39 cellular contexts compared by ENCODE assay signal in genomic region chr20:16097788-16098187, GRCh38.
"Had no signal": no experiment of that assay in that cellular context is flagged by ENCODE, and none has a peak within 500 bp of the region (broad histone marks: within the 10 kb centered on the region; RNA-seq: fewer than 3 reads in every experiment).

No MANE protein-coding gene starts in this region.

- H3K36me3 Mint-ChIP-seq: activated naive CD4-positive, alpha-beta T cell treated with anti-CD3 and anti-CD28 coated beads, Interleukin-2, amount 10 ng/mL, durations not matched to agents 7 days and 5 days; activated naive CD4-positive, alpha-beta T cell treated with anti-CD3 and anti-CD28 coated beads, Interleukin-2, amount 50 U/mL, for 24 hours; activated naive CD4-positive, alpha-beta T cell treated with anti-CD3 and anti-CD28 coated beads, Interleukin-2, amount 50 U/mL, for 72 hours; activated naive CD8-positive, alpha-beta T cell; activated naive CD8-positive, alpha-beta T cell treated with anti-CD3 and anti-CD28 coated beads for 36 hours; activated naive CD8-positive, alpha-beta T cell treated with anti-CD3 and anti-CD28 coated beads, Interleukin-2, amount 10 ng/mL, durations not matched to agents 7 days and 5 days; brain had no signal

- H3K9me3 Mint-ChIP-seq: activated naive CD4-positive, alpha-beta T cell treated with anti-CD3 and anti-CD28 coated beads, Interleukin-2, amount 50 U/mL, for 24 hours; activated naive CD8-positive, alpha-beta T cell treated with anti-CD3 and anti-CD28 coated beads for 36 hours; activated T-cell treated with anti-CD3 and anti-CD28 coated beads, Interleukin-2, amount 50 U/mL, for 4 hours; activated T-helper 1 cell treated with anti-CD3 and anti-CD28 coated beads, Interleukin-12 subunit alpha, Interleukin-12 subunit beta, Interleukin-2, Interleukin-4 antibody, amounts not matched to agents 30 ng/mL and 10 ng/mL and 1 ng/mL, durations not matched to agents 14 hours and 24 hours and 36 hours had no signal

- H3K4me3 Mint-ChIP-seq: activated naive CD4-positive, alpha-beta T cell treated with anti-CD3 and anti-CD28 coated beads for 36 hours; activated naive CD4-positive, alpha-beta T cell treated with anti-CD3 and anti-CD28 coated beads, Interleukin-2, amount 10 ng/mL, durations not matched to agents 7 days and 5 days; activated naive CD4-positive, alpha-beta T cell treated with anti-CD3 and anti-CD28 coated beads, Interleukin-2, amount 50 U/mL, for 24 hours; activated naive CD8-positive, alpha-beta T cell; activated naive CD8-positive, alpha-beta T cell treated with anti-CD3 and anti-CD28 coated beads for 36 hours; activated naive CD8-positive, alpha-beta T cell treated with anti-CD3 and anti-CD28 coated beads, Interleukin-2, amount 10 ng/mL, durations not matched to agents 7 days and 5 days; activated naive CD8-positive, alpha-beta T cell treated with anti-CD3 and anti-CD28 coated beads, Interleukin-2, amount 50 U/mL, for 24 hours; activated T-cell treated with anti-CD3 and anti-CD28 coated beads, Interleukin-2, amount 50 U/mL, for 24 hours; activated T-cell treated with anti-CD3 and anti-CD28 coated beads, Interleukin-2, amount 50 U/mL, for 4 hours; activated T-cell treated with anti-CD3 and anti-CD28 coated beads, Interleukin-2, amount 50 U/mL, for 72 hours; activated T-helper 1 cell treated with anti-CD3 and anti-CD28 coated beads, Interleukin-12 subunit alpha, Interleukin-12 subunit beta, Interleukin-2, Interleukin-4 antibody, amounts not matched to agents 30 ng/mL and 10 ng/mL and 1 ng/mL, durations not matched to agents 14 hours and 24 hours and 36 hours; activated T-helper 17 cell treated with anti-CD3 and anti-CD28 coated beads, Interleukin-2, amount 50 U/mL, for 72 hours; brain; central memory CD8-positive, alpha-beta T cell had no signal

- FAIRE-seq: astrocyte had no signal

- H3K4me3 ChIP-seq: adrenal gland, ascending aorta, body of pancreas, breast epithelium, cardiac muscle cell had no signal

- H3K4me1 Mint-ChIP-seq: activated naive CD4-positive, alpha-beta T cell treated with anti-CD3 and anti-CD28 coated beads, Interleukin-2, amount 10 ng/mL, durations not matched to agents 7 days and 5 days; activated naive CD4-positive, alpha-beta T cell treated with anti-CD3 and anti-CD28 coated beads, Interleukin-2, amount 50 U/mL, for 24 hours; activated naive CD8-positive, alpha-beta T cell treated with anti-CD3 and anti-CD28 coated beads for 36 hours; activated naive CD8-positive, alpha-beta T cell treated with anti-CD3 and anti-CD28 coated beads, Interleukin-2, amount 10 ng/mL, durations not matched to agents 7 days and 5 days; activated T-helper 17 cell treated with anti-CD3 and anti-CD28 coated beads, Interleukin-2, amount 50 U/mL, for 72 hours; central memory CD8-positive, alpha-beta T cell had no signal

- H3K27me3 Mint-ChIP-seq: activated naive CD4-positive, alpha-beta T cell treated with anti-CD3 and anti-CD28 coated beads, Interleukin-2, amount 10 ng/mL, durations not matched to agents 7 days and 5 days; activated naive CD4-positive, alpha-beta T cell treated with anti-CD3 and anti-CD28 coated beads, Interleukin-2, amount 50 U/mL, for 24 hours; activated naive CD8-positive, alpha-beta T cell; activated naive CD8-positive, alpha-beta T cell treated with anti-CD3 and anti-CD28 coated beads for 36 hours; activated naive CD8-positive, alpha-beta T cell treated with anti-CD3 and anti-CD28 coated beads, Interleukin-2, amount 10 ng/mL, durations not matched to agents 7 days and 5 days; activated naive CD8-positive, alpha-beta T cell treated with anti-CD3 and anti-CD28 coated beads, Interleukin-2, amount 50 U/mL, for 24 hours; activated T-cell treated with anti-CD3 and anti-CD28 coated beads, Interleukin-2, amount 50 U/mL, for 24 hours; activated T-helper 17 cell treated with anti-CD3 and anti-CD28 coated beads, Interleukin-2, amount 50 U/mL, for 72 hours; brain; central memory CD8-positive, alpha-beta T cell had no signal

- ATAC-seq: activated naive CD4-positive, alpha-beta T cell treated with anti-CD3 and anti-CD28 coated beads, Interleukin-2, amount 50 U/mL, for 72 hours; activated naive CD8-positive, alpha-beta T cell treated with anti-CD3 and anti-CD28 coated beads, Interleukin-2, amount 50 U/mL, for 24 hours; activated T-cell treated with anti-CD3 and anti-CD28 coated beads, Interleukin-2, amount 50 U/mL, for 4 hours; activated T-cell treated with anti-CD3 and anti-CD28 coated beads, Interleukin-2, amount 50 U/mL, for 72 hours; activated T-helper 17 cell treated with anti-CD3 and anti-CD28 coated beads, Interleukin-2, amount 50 U/mL, for 72 hours; body of pancreas had no signal

- DNase-seq: activated effector memory CD4-positive, alpha-beta T cell treated with anti-CD3 and anti-CD28 coated beads, Interleukin-2, amount 50 U/mL, for 16 hours; activated effector memory CD4-positive, alpha-beta T cell treated with Interleukin-2 at 50 U/mL for 16 hours; activated gamma-delta T cell; activated gamma-delta T cell treated with Interleukin-2 at 50 U/mL for 16 hours; activated naive CD4-positive, alpha-beta T cell; activated naive CD4-positive, alpha-beta T cell treated with anti-CD3 and anti-CD28 coated beads for 36 hours; activated naive CD4-positive, alpha-beta T cell treated with anti-CD3 and anti-CD28 coated beads, Interleukin-2, amount 10 ng/mL, durations not matched to agents 7 days and 5 days; activated naive CD4-positive, alpha-beta T cell treated with anti-CD3 and anti-CD28 coated beads, Interleukin-2, amount 50 U/mL, for 16 hours; activated naive CD4-positive, alpha-beta T cell treated with Interleukin-2 at 50 U/mL for 16 hours; activated naive CD8-positive, alpha-beta T cell treated with anti-CD3 and anti-CD28 coated beads for 36 hours; activated naive CD8-positive, alpha-beta T cell treated with anti-CD3 and anti-CD28 coated beads, Interleukin-2, amount 10 ng/mL, durations not matched to agents 7 days and 5 days; activated naive CD8-positive, alpha-beta T cell treated with anti-CD3 and anti-CD28 coated beads, Interleukin-2, amount 50 U/mL, for 24 hours; activated T-cell treated with anti-CD3 and anti-CD28 coated beads, Interleukin-2, amount 50 U/mL, for 1 hour; activated T-cell treated with anti-CD3 and anti-CD28 coated beads, Interleukin-2, amount 50 U/mL, for 24 hours; activated T-cell treated with anti-CD3 and anti-CD28 coated beads, Interleukin-2, amount 50 U/mL, for 4 hours; activated T-cell treated with anti-CD3 and anti-CD28 coated beads, Interleukin-2, amount 50 U/mL, for 48 hours; activated T-cell treated with anti-CD3 and anti-CD28 coated beads, Interleukin-2, amount 50 U/mL, for 72 hours; adrenal gland; amniotic stem cell; amygdala; anterior cingulate cortex; aorta; body of pancreas; brain microvascular endothelial cell; caudate nucleus; central memory CD4-positive, alpha-beta T cell; cerebellar nuclear complex had no signal

- H3K36me3 ChIP-seq: adrenal gland, ascending aorta, brain microvascular endothelial cell, breast epithelium, cardiac muscle cell had no signal

- H3K27me3 ChIP-seq: adrenal gland, ascending aorta, body of pancreas, brain microvascular endothelial cell, breast epithelium, cardiac muscle cell had no signal

- H3K4me1 ChIP-seq: ascending aorta, body of pancreas, breast epithelium had no signal

- H3K27ac Mint-ChIP-seq: activated naive CD4-positive, alpha-beta T cell treated with anti-CD3 and anti-CD28 coated beads for 36 hours; activated naive CD4-positive, alpha-beta T cell treated with anti-CD3 and anti-CD28 coated beads, Interleukin-2, amount 10 ng/mL, durations not matched to agents 7 days and 5 days; activated naive CD4-positive, alpha-beta T cell treated with anti-CD3 and anti-CD28 coated beads, Interleukin-2, amount 50 U/mL, for 24 hours; activated naive CD4-positive, alpha-beta T cell treated with anti-CD3 and anti-CD28 coated beads, Interleukin-2, amount 50 U/mL, for 72 hours; activated naive CD8-positive, alpha-beta T cell; activated naive CD8-positive, alpha-beta T cell treated with anti-CD3 and anti-CD28 coated beads for 36 hours; activated naive CD8-positive, alpha-beta T cell treated with anti-CD3 and anti-CD28 coated beads, Interleukin-2, amount 10 ng/mL, durations not matched to agents 7 days and 5 days; activated naive CD8-positive, alpha-beta T cell treated with anti-CD3 and anti-CD28 coated beads, Interleukin-2, amount 50 U/mL, for 24 hours; activated T-cell treated with anti-CD3 and anti-CD28 coated beads, Interleukin-2, amount 50 U/mL, for 24 hours; activated T-cell treated with anti-CD3 and anti-CD28 coated beads, Interleukin-2, amount 50 U/mL, for 72 hours; activated T-helper 1 cell treated with anti-CD3 and anti-CD28 coated beads, Interleukin-12 subunit alpha, Interleukin-12 subunit beta, Interleukin-2, Interleukin-4 antibody, amounts not matched to agents 30 ng/mL and 10 ng/mL and 1 ng/mL, durations not matched to agents 14 hours and 24 hours and 36 hours; activated T-helper 17 cell treated with anti-CD3 and anti-CD28 coated beads, Interleukin-2, amount 50 U/mL, for 72 hours; activated T-helper 2 cell treated with anti-CD3 and anti-CD28 coated beads, Interferon-gamma antibody, Interleukin-2, Interleukin-4, amounts not matched to agents 10 μg/mL and 5 μg/mL and 100 μg/mL, durations not matched to agents 14 hours and 24 hours and 36 hours; brain had no signal

- H3K9me3 ChIP-seq: adrenal gland, ascending aorta, body of pancreas, breast epithelium had no signal

- H3K27ac ChIP-seq: adrenal gland, ascending aorta, body of pancreas, brain microvascular endothelial cell, breast epithelium, cardiac muscle cell had no signal
